ENCODE assay signal across 1 cellular context in genomic region chr2:196718394-196718793, GRCh38.
TF ChIP-seq lines count a peak whose summit lies in the region.

No MANE protein-coding gene starts in this region.

TF ChIP-seq in IMR-90, 13 proteins besides CTCF, POLR2A, EP300 and RAD21 (continued from another document):
- TF ChIP-seq, protein P1, sequence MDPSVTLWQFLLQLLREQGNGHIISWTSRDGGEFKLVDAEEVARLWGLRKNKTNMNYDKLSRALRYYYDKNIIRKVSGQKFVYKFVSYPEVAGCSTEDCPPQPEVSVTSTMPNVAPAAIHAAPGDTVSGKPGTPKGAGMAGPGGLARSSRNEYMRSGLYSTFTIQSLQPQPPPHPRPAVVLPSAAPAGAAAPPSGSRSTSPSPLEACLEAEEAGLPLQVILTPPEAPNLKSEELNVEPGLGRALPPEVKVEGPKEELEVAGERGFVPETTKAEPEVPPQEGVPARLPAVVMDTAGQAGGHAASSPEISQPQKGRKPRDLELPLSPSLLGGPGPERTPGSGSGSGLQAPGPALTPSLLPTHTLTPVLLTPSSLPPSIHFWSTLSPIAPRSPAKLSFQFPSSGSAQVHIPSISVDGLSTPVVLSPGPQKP (IDR thresholded peaks at IDR 0.05; ENCODE audit: borderline replicate concordance, low read depth, low read length) = no peak
- no peak for TF ChIP-seq MXI1 (IDR thresholded peaks at IDR 0.05; ENCODE audit: borderline replicate concordance, low read depth, low read length)
- no peak for TF ChIP-seq MAFK (IDR thresholded peaks at IDR 0.05; ENCODE audit: low read depth, low read length)
- TF ChIP-seq CEBPB (IDR thresholded peaks at IDR 0.05; ENCODE audit: low read depth, low read length) = 0 out of 2 replicates have a peak, but pooled peaks have one; percentile 9
- no peak for TF ChIP-seq FOS (IDR thresholded peaks at IDR 0.05; ENCODE audit: low read depth, low read length)
